20 cellular contexts compared by ENCODE assay signal in the genomic region with DNA sequence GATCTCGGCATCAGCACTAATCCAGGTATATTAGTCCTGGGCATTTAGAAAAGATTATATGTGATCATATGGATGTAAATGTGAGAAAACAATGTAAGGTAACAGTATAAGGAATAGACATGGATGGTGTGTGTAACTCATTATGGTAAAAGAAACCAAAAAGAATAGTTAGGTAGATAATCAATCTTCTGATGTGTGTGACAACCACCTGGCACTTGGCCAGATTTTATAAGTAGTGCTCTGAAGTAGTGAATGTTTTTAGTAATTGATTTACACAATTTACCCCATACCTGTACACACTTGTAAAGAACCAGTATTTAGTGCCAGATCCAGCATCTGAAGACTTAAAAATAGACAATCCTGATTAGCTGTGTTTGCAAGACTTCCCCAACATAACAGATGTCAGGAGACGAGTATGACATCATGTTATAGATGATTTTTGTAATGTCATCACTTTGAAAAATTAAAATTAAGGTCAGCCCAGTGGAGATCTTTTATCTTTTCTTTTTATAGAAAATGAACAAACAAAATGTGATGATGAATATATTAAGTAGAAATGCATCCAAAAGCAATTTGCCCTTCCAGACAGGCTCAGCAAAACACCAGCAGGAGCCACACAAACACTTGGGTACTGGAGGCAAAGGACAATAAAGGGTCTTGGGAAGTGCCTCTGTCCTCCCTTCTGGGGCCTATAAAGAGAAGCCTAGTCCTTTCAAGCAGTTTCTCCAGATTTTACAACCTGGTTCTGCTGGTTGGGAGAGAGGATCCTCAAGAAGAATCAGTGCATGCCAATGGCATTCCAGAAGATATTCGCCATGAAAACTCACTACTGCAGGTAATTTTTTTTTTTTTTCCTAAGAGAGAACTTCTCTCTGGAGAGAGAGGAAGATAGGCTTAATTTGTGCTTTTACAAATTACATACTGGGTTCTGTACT.
"Had no signal": no experiment of that assay in that cellular context is flagged by ENCODE, and none has a peak within 500 bp of the region (broad histone marks: within the 10 kb centered on the region; RNA-seq: fewer than 3 reads in every experiment).

No MANE protein-coding gene starts in this region.

- DNase-seq: activated CD4-positive, alpha-beta memory T cell treated with anti-CD3 and anti-CD28 coated beads for 36 hours; activated CD4-positive, alpha-beta T cell treated with anti-CD3 and anti-CD28 coated beads, Interleukin-2, amount 10 ng/mL, durations not matched to agents 7 days and 5 days; activated CD4-positive, CD25-positive, alpha-beta regulatory T cell; activated CD8-positive, alpha-beta memory T cell treated with anti-CD3 and anti-CD28 coated beads for 24 hours; activated effector memory CD4-positive, alpha-beta T cell treated with anti-CD3 and anti-CD28 coated beads, Interleukin-2, amount 50 U/mL, for 16 hours; activated naive CD4-positive, alpha-beta T cell treated with Interleukin-2 at 50 U/mL for 16 hours; activated T-cell treated with anti-CD3 and anti-CD28 coated beads, Interleukin-2, amount 50 U/mL, for 4 hours; amygdala; NCI-H1092; NCI-H146; NCI-H187 treated with DMSO at 0.1 percent for 48 hours; NCI-H2081 treated with DMSO at 0.1 percent for 48 hours; NCI-H345; NCI-H748 treated with DMSO at 0.1 percent for 48 hours; SIG-M5; T-cell; T-helper 2 cell; T1000 had no signal

- H3K4me3 ChIP-seq: SK-N-MC had no signal

- H3K4me2 ChIP-seq: KMS-11 had no signal

- H3K9ac ChIP-seq: KMS-11 had no signal

- H3K27ac ChIP-seq: KMS-11, SK-N-MC had no signal
